In the genomic region with DNA sequence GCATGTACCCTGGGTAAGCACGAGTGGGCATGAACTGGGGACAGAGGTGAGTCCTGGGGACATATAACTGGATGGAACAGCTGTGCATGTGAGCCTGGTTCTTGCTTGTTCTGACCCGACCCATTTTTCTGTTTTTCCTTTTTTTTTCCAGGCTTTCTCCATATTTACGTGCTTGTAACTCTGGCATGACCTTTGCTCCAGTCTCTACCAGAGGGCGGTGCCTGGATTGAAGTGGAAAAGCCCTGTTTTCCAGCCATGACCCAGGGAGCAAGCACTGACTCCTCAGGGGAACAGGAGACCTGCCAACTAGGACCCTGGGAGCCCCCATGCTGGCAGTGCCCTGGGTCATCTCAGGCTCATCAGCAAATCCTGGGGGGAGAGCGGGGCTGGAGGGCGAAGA, we compare ENCODE assay signal across 1 cellular context.
TF ChIP-seq lines count a peak whose summit lies in the region.

No MANE protein-coding gene starts in this region.

TF ChIP-seq in IMR-90, 13 proteins besides CTCF, POLR2A, EP300 and RAD21:
- TF ChIP-seq, protein P1, sequence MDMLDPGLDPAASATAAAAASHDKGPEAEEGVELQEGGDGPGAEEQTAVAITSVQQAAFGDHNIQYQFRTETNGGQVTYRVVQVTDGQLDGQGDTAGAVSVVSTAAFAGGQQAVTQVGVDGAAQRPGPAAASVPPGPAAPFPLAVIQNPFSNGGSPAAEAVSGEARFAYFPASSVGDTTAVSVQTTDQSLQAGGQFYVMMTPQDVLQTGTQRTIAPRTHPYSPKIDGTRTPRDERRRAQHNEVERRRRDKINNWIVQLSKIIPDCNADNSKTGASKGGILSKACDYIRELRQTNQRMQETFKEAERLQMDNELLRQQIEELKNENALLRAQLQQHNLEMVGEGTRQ (IDR thresholded peaks at IDR 0.05; ENCODE audit: low read depth, low read length), result no peak
- TF ChIP-seq NFE2L2 (IDR thresholded peaks at IDR 0.05; ENCODE audit: low read depth, low read length) (no peak), FOS (IDR thresholded peaks at IDR 0.05; ENCODE audit: low read depth, low read length) (no peak), MAZ (IDR thresholded peaks at IDR 0.05; ENCODE audit: borderline replicate concordance, low read depth, low read length) (no peak), MXI1 (IDR thresholded peaks at IDR 0.05; ENCODE audit: borderline replicate concordance, low read depth, low read length) (no peak), MAFK (IDR thresholded peaks at IDR 0.05; ENCODE audit: low read depth, low read length) (no peak), RFX5 (IDR thresholded peaks at IDR 0.05; ENCODE audit: low read depth, low read length) (no peak), CHD1 (IDR thresholded peaks at IDR 0.05; ENCODE audit: low read depth, low read length) (no peak), SMC3 (IDR thresholded peaks at IDR 0.05; ENCODE audit: low read depth, low read length) (no peak), CEBPB (IDR thresholded peaks at IDR 0.05; ENCODE audit: low read depth, low read length) (no peak), BHLHE40 (IDR thresholded peaks at IDR 0.05; ENCODE audit: low read depth, low read length) (no peak), RCOR1 (IDR thresholded peaks at IDR 0.05; ENCODE audit: insufficient replicate concordance, low read length) (no peak)
- TF ChIP-seq, protein P2, sequence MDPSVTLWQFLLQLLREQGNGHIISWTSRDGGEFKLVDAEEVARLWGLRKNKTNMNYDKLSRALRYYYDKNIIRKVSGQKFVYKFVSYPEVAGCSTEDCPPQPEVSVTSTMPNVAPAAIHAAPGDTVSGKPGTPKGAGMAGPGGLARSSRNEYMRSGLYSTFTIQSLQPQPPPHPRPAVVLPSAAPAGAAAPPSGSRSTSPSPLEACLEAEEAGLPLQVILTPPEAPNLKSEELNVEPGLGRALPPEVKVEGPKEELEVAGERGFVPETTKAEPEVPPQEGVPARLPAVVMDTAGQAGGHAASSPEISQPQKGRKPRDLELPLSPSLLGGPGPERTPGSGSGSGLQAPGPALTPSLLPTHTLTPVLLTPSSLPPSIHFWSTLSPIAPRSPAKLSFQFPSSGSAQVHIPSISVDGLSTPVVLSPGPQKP (IDR thresholded peaks at IDR 0.05; ENCODE audit: borderline replicate concordance, low read depth, low read length), result no peak
